In genomic region chr1:235124111-235124510, GRCh38 we compare ENCODE assay signal across 20 cellular contexts. TPM values are rescaled to one million over a fixed set of nuclear protein-coding genes. Genes with fewer than 3 reads are reported as not detected.
DNase-seq lines count a peak whose midpoint lies in the region; ATAC-seq and TF ChIP-seq lines count a peak whose summit lies in the region.
"Had no signal": no experiment of that assay in that cellular context is flagged by ENCODE, and none has a peak within 500 bp of the region (broad histone marks: within the 10 kb centered on the region; RNA-seq: fewer than 3 reads in every experiment).

No MANE protein-coding gene starts in this region.

- peaks cover 48% of the 10 kb centered on the region for H3K36me3 Mint-ChIP-seq in activated CD8-positive, alpha-beta memory T cell treated with anti-CD3 and anti-CD28 coated beads, Interleukin-2, amount 10 ng/mL, durations not matched to agents 7 days and 5 days
- H3K36me3 Mint-ChIP-seq in GM23338 (ENCODE audit: low read depth) (peaks cover 80% of the 10 kb centered on the region), natural killer cell (no peaks in the 10 kb centered on the region)
- H3K36me3 Mint-ChIP-seq in activated T-helper 2 cell treated with anti-CD3 and anti-CD28 coated beads, Interferon-gamma antibody, Interleukin-2, Interleukin-4, amounts not matched to agents 10 μg/mL and 5 μg/mL and 100 μg/mL, durations not matched to agents 14 hours and 24 hours and 36 hours (ENCODE audit: low read depth): peaks cover 75% of the 10 kb centered on the region

- H3K4me2 ChIP-seq in GM23338: peak overlapping the region; percentile 56; the same call in 1 of the 2 replicates

- H3K27me3 ChIP-seq in GM23338 (ENCODE audit: insufficient read depth): no peaks in the 10 kb centered on the region
- H3K27me3 ChIP-seq: pancreas, uterus had no signal

- H3K9me2 ChIP-seq in GM23338 (ENCODE audit: insufficient read depth): no peaks in the 10 kb centered on the region

- H3K36me3 ChIP-seq in GM23338 (ENCODE audit: insufficient read depth): peaks cover 58% of the 10 kb centered on the region
- H3K36me3 ChIP-seq: uterus had no signal

- H3K4me3 Mint-ChIP-seq in activated CD8-positive, alpha-beta memory T cell treated with anti-CD3 and anti-CD28 coated beads, Interleukin-2, amount 10 ng/mL, durations not matched to agents 7 days and 5 days: peak overlapping the region; percentile 21
- H3K4me3 Mint-ChIP-seq in GM23338: no peak overlapping the region
- H3K4me3 Mint-ChIP-seq in activated T-helper 2 cell treated with anti-CD3 and anti-CD28 coated beads, Interferon-gamma antibody, Interleukin-2, Interleukin-4, amounts not matched to agents 10 μg/mL and 5 μg/mL and 100 μg/mL, durations not matched to agents 14 hours and 24 hours and 36 hours (ENCODE audit: low read depth): peak overlapping the region; percentile 45
- H3K4me3 Mint-ChIP-seq in natural killer cell: no peak overlapping the region

- H3K4me3 ChIP-seq in GM23338: no peak overlapping the region
- H3K4me3 ChIP-seq: pancreas, uterus had no signal

- DNase-seq in activated CD8-positive, alpha-beta memory T cell treated with anti-CD3 and anti-CD28 coated beads, Interleukin-2, amount 10 ng/mL, durations not matched to agents 7 days and 5 days: no peak
- DNase-seq in activated CD8-positive, alpha-beta memory T cell treated with anti-CD3 and anti-CD28 coated beads, Interleukin-2, amount 50 U/mL, for 4 hours: no peak
- DNase-seq in GM23338 (ENCODE audit: low spot score): no peak
- DNase-seq in activated T-helper 2 cell treated with anti-CD3 and anti-CD28 coated beads, Interferon-gamma antibody, Interleukin-2, Interleukin-4, amounts not matched to agents 10 μg/mL and 5 μg/mL and 100 μg/mL, durations not matched to agents 14 hours and 24 hours and 36 hours (ENCODE audit: low spot score): no peak
- no peak for DNase-seq in natural killer cell
- no peak for DNase-seq in A172 (ENCODE audit: low spot score)
- DNase-seq in NCI-H345 (lab: John Stamatoyannopoulos, UW): no peak
- DNase-seq: amniotic stem cell; Caco-2; cerebellar nuclear complex; effector CD4-positive, alpha-beta T cell; IMR-90; NCI-H187 treated with DMSO at 0.1 percent for 48 hours; pancreas; RPMI8226; stimulated activated CD4-positive, alpha-beta T cell treated with anti-CD3 and anti-CD28 coated beads, Interleukin-1b, Interleukin-23, amount 100 ng/mL, for 48 hours; SW 1271; uterus; WERI-Rb-1 had no signal

- ATAC-seq in activated CD8-positive, alpha-beta memory T cell treated with anti-CD3 and anti-CD28 coated beads, Interleukin-2, amount 10 ng/mL, durations not matched to agents 7 days and 5 days: no peak
- ATAC-seq in GM23338 (no peak), natural killer cell (no peak), GM21360 (IDR thresholded peaks at IDR 0.05; ENCODE audit: unreplicated experiment) (no peak)
- ATAC-seq: pancreas had no signal

- H3F3A ChIP-seq in GM23338 (replicated peaks; ENCODE audit: low read depth): no peaks in the 10 kb centered on the region; the same call in 1 of the 2 replicates

- H4K20me1 ChIP-seq in GM23338 (replicated peaks; ENCODE audit: insufficient read depth): peaks cover 60% of the 10 kb centered on the region

- H3K27ac Mint-ChIP-seq in activated CD8-positive, alpha-beta memory T cell treated with anti-CD3 and anti-CD28 coated beads, Interleukin-2, amount 10 ng/mL, durations not matched to agents 7 days and 5 days: peak overlapping the region; percentile 80
- H3K27ac Mint-ChIP-seq in GM23338 (peak overlapping the region; percentile 61; the same call in 1 of the 2 replicates), natural killer cell (peak overlapping the region; percentile 31 to 73)
- H3K27ac Mint-ChIP-seq in activated T-helper 2 cell treated with anti-CD3 and anti-CD28 coated beads, Interferon-gamma antibody, Interleukin-2, Interleukin-4, amounts not matched to agents 10 μg/mL and 5 μg/mL and 100 μg/mL, durations not matched to agents 14 hours and 24 hours and 36 hours: peak overlapping the region; percentile 76

- H3K27me3 Mint-ChIP-seq in activated CD8-positive, alpha-beta memory T cell treated with anti-CD3 and anti-CD28 coated beads, Interleukin-2, amount 10 ng/mL, durations not matched to agents 7 days and 5 days: no peaks in the 10 kb centered on the region
- H3K27me3 Mint-ChIP-seq in GM23338 (ENCODE audit: insufficient read depth, low read depth, poor library complexity): peaks cover 13% of the 10 kb centered on the region
- H3K27me3 Mint-ChIP-seq in activated T-helper 2 cell treated with anti-CD3 and anti-CD28 coated beads, Interferon-gamma antibody, Interleukin-2, Interleukin-4, amounts not matched to agents 10 μg/mL and 5 μg/mL and 100 μg/mL, durations not matched to agents 14 hours and 24 hours and 36 hours (ENCODE audit: low read depth): no peaks in the 10 kb centered on the region
- no peaks in the 10 kb centered on the region for H3K27me3 Mint-ChIP-seq in natural killer cell (ENCODE audit: low read depth in 2 of 2)

- H3K27ac ChIP-seq in GM23338 (ENCODE audit: low read depth): no peak overlapping the region
- H3K27ac ChIP-seq: pancreas, uterus, WERI-Rb-1 had no signal

- peaks cover 43% of the 10 kb centered on the region for H3K4me1 Mint-ChIP-seq in activated CD8-positive, alpha-beta memory T cell treated with anti-CD3 and anti-CD28 coated beads, Interleukin-2, amount 10 ng/mL, durations not matched to agents 7 days and 5 days
- H3K4me1 Mint-ChIP-seq in GM23338 (peaks cover 15% of the 10 kb centered on the region; the same call in 2 of the 3 replicates), natural killer cell (peaks cover 59 to 60% of the 10 kb centered on the region in 2 donors)
- peaks cover 45% of the 10 kb centered on the region for H3K4me1 Mint-ChIP-seq in activated T-helper 2 cell treated with anti-CD3 and anti-CD28 coated beads, Interferon-gamma antibody, Interleukin-2, Interleukin-4, amounts not matched to agents 10 μg/mL and 5 μg/mL and 100 μg/mL, durations not matched to agents 14 hours and 24 hours and 36 hours (ENCODE audit: low read depth)

- peaks cover 95% of the 10 kb centered on the region for H3K79me2 ChIP-seq in GM23338 (replicated peaks; ENCODE audit: insufficient read depth)

- H2AFZ ChIP-seq in GM23338: no peak overlapping the region

- H3K9me3 Mint-ChIP-seq in activated CD8-positive, alpha-beta memory T cell treated with anti-CD3 and anti-CD28 coated beads, Interleukin-2, amount 10 ng/mL, durations not matched to agents 7 days and 5 days (ENCODE audit: low read depth): no peaks in the 10 kb centered on the region
- H3K9me3 Mint-ChIP-seq in GM23338 (no peaks in the 10 kb centered on the region; the same call in 2 of the 3 replicates), natural killer cell (no peaks in the 10 kb centered on the region)
- no peaks in the 10 kb centered on the region for H3K9me3 Mint-ChIP-seq in activated T-helper 2 cell treated with anti-CD3 and anti-CD28 coated beads, Interferon-gamma antibody, Interleukin-2, Interleukin-4, amounts not matched to agents 10 μg/mL and 5 μg/mL and 100 μg/mL, durations not matched to agents 14 hours and 24 hours and 36 hours

- intact Hi-C loops in activated T-helper 2 cell treated with anti-CD3 and anti-CD28 coated beads, Interferon-gamma antibody, Interleukin-2, Interleukin-4, amounts not matched to agents 10 μg/mL and 5 μg/mL and 100 μg/mL, durations not matched to agents 14 hours and 24 hours and 36 hours (cut with micrococcal nuclease): no loop called here
- intact Hi-C loops in natural killer cell (cut with micrococcal nuclease): loop anchor here (10.0 kb wide), 1 partner anchor 201 kb away; the partner anchor contains the start of genes ARID4B and GGPS1

- CTCF ChIA-PET in activated CD8-positive, alpha-beta memory T cell treated with anti-CD3 and anti-CD28 coated beads, Interleukin-2, amount 10 ng/mL, durations not matched to agents 7 days and 5 days (lab: Charles Lee): interaction anchor here (5.5 kb wide), 1 partner anchor 18 kb away, joined by 38 read pairs; no protein-coding TSS in a partner anchor

- no peak for TF ChIP-seq CTCF in GM23338 (conservative IDR thresholded peaks at IDR 0.05; ENCODE audit: low read depth in 2 of 2)
- no peak for TF ChIP-seq CTCF in natural killer cell (IDR thresholded peaks at IDR 0.05)

- peaks cover 22% of the 10 kb centered on the region for H3K4me1 ChIP-seq in GM23338 (ENCODE audit: insufficient read depth)
- H3K4me1 ChIP-seq: uterus had no signal

TF ChIP-seq in GM23338, 12 proteins besides CTCF, POLR2A, EP300 and RAD21 (continues in another document):
- TF ChIP-seq ZNF331 (CRISPR knock-in tag; IDR thresholded peaks at IDR 0.05; ENCODE audit: low read depth) (no peak), NANOG (IDR thresholded peaks at IDR 0.05; ENCODE audit: borderline replicate concordance) (no peak), STAT1 (IDR thresholded peaks at IDR 0.05; ENCODE audit: unreplicated experiment) (no peak), CREB1 (CRISPR knock-in tag; IDR thresholded peaks at IDR 0.05; ENCODE audit: low read depth) (no peak), EZH2 (IDR thresholded peaks at IDR 0.05; ENCODE audit: low read depth, unreplicated experiment) (no peak), EZH2phosphoT487 (IDR thresholded peaks at IDR 0.05; ENCODE audit: unreplicated experiment) (no peak)

RNA-seq across cellular contexts. Expression of gene TOMM20, which starts 4.5 kb away (rescaled TPM):
- 10 to 100 TPM; 71.1 to 76.7 TPM for total RNA-seq in activated CD8-positive, alpha-beta memory T cell treated with anti-CD3 and anti-CD28 coated beads, Interleukin-2, amount 10 ng/mL, durations not matched to agents 7 days and 5 days
- 138 and 159 TPM in 2 replicates for total RNA-seq in GM23338 (2014; rRNA removed; shearing (Covaris generic))
- polyA plus RNA-seq in GM23338 (2016; fragmentation: Nextera tagmentation; extraction: Ambion mirVana): 116 and 138 TPM in 2 replicates
- 105 and 118 TPM in 2 replicates for total RNA-seq in activated T-helper 2 cell treated with anti-CD3 and anti-CD28 coated beads, Interferon-gamma antibody, Interleukin-2, Interleukin-4, amounts not matched to agents 10 μg/mL and 5 μg/mL and 100 μg/mL, durations not matched to agents 14 hours and 24 hours and 36 hours
- 10 to 100 TPM; 59.5 to 72.3 (median 60.2) TPM for total RNA-seq in natural killer cell
- 151 and 161 TPM in 2 replicates for total RNA-seq in A172 (2014; rRNA removed; shearing (Covaris generic))

RNA-seq across cellular contexts. Expression of gene RBM34, which starts 36.9 kb away (rescaled TPM):
- total RNA-seq in activated CD8-positive, alpha-beta memory T cell treated with anti-CD3 and anti-CD28 coated beads, Interleukin-2, amount 10 ng/mL, durations not matched to agents 7 days and 5 days: 100 to 1,000 TPM; 111 to 116 TPM
- 51.8 and 55.1 TPM in 2 replicates for total RNA-seq in GM23338 (2014; rRNA removed; shearing (Covaris generic))
- polyA plus RNA-seq in GM23338 (2016; fragmentation: Nextera tagmentation; extraction: Ambion mirVana): 177 and 197 TPM in 2 replicates
- total RNA-seq in activated T-helper 2 cell treated with anti-CD3 and anti-CD28 coated beads, Interferon-gamma antibody, Interleukin-2, Interleukin-4, amounts not matched to agents 10 μg/mL and 5 μg/mL and 100 μg/mL, durations not matched to agents 14 hours and 24 hours and 36 hours: 122 and 125 TPM in 2 replicates
- 100 to 1,000 TPM; 163 to 187 (median 180) TPM for total RNA-seq in natural killer cell
- 131 and 170 TPM in 2 replicates for total RNA-seq in A172 (2014; rRNA removed; shearing (Covaris generic))

Comparison
In these comparisons a context has a peak if more than half of its experiments do, and no peak if none do; other contexts are left out.
1. H3K4me3 Mint-ChIP-seq: peak in activated CD8-positive, alpha-beta memory T cell treated with anti-CD3 and anti-CD28 coated beads, Interleukin-2, amount 10 ng/mL, durations not matched to agents 7 days and 5 days (single experiment) and activated T-helper 2 cell treated with anti-CD3 and anti-CD28 coated beads, Interferon-gamma antibody, Interleukin-2, Interleukin-4, amounts not matched to agents 10 μg/mL and 5 μg/mL and 100 μg/mL, durations not matched to agents 14 hours and 24 hours and 36 hours (single experiment); none in GM23338 (single experiment) and natural killer cell (single experiment).
2. Peak in every context shown above with its lines, with median percentiles within 50 percentile points of each other: H3K27ac Mint-ChIP-seq.